ENCODE assay signal across 8 cellular contexts in the genomic region with DNA sequence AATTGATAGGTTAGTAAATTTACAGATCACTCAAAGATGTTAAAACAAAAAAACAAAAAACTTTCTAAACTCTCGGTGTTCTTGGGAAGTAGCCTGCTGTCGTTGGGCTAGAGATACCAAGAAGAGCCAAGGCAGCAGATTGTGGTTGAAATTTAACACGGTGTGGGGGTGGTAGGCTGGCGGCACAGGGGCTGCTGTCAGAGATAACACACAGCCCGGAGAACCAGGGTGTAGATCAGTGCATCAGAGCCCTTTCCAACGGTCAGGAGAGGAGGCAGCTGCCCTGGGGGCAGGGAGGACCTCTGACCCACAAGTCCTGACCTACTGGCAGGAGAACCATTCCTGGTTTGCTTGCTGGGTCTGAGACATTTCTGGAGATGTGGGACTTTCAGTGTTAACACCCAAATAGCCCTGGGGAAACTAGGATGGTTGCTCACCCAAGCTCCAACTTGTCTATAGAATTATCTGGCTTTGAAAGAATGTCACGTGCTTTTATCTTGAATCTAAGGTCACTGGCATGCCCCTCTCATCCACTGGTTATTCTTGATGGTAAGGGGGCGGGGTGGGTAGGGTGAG.
DNase-seq lines count a peak whose midpoint lies in the region; ATAC-seq and TF ChIP-seq lines count a peak whose summit lies in the region.
"Not testable (repeated sequence)": the region's sequence is repeated elsewhere in the genome, so short reads cannot be mapped to it uniquely, and the experiment has no call there.

No MANE protein-coding gene starts in this region.

- H3K4me3 ChIP-seq in CD4-positive, CD25-positive, alpha-beta regulatory T cell (ENCODE audit: low read depth, low read length); mammary epithelial cell (replicated peaks in 1 of 3; ENCODE audit: insufficient read depth in 1 of 3, low read depth in 2 of 3, low read length in 3 of 3): not testable (repeated sequence)

- H3K36me3 ChIP-seq in CD4-positive, CD25-positive, alpha-beta regulatory T cell (ENCODE audit: control insufficient read depth, insufficient read depth, low read length); mammary epithelial cell (ENCODE audit: insufficient read depth, low read length): not testable (repeated sequence)

- not testable (repeated sequence) for H3K36me3 Mint-ChIP-seq in CD4-positive, CD25-positive, alpha-beta regulatory T cell; activated CD4-positive, alpha-beta T cell treated with anti-CD3 and anti-CD28 coated beads for 36 hours (ENCODE audit: low read depth); activated T-helper 17 cell treated with anti-CD3 and anti-CD28 coated beads, Interleukin-2, amount 50 U/mL, for 72 hours (ENCODE audit: low read depth); immature natural killer cell; nephron progenitor cell (ENCODE audit: low read depth)

- POLR2A ChIA-PET in activated CD4-positive, alpha-beta T cell treated with anti-CD3 and anti-CD28 coated beads for 36 hours (lab: Charles Lee) = not testable (repeated sequence)

- not testable (repeated sequence) for TF ChIP-seq CTCF in mammary epithelial cell (conservative IDR thresholded peaks at IDR 0.05 in 1 of 2, IDR thresholded peaks at IDR 0.05 in 1 of 2; ENCODE audit: extremely low read depth in 1 of 2, insufficient read depth in 1 of 2, low read depth in 1 of 2, low read length in 2 of 2); nephron progenitor cell (IDR thresholded peaks at IDR 0.05)

- not testable (repeated sequence) for H2AFZ ChIP-seq in mammary epithelial cell (ENCODE audit: low read depth, low read length)

- not testable (repeated sequence) for H3K4me1 ChIP-seq in CD4-positive, CD25-positive, alpha-beta regulatory T cell (ENCODE audit: control insufficient read depth, insufficient read depth, low read length, poor library complexity, severe bottlenecking); mammary epithelial cell (ENCODE audit: insufficient read depth, low read length)

- H3K9me3 ChIP-seq in CD4-positive, CD25-positive, alpha-beta regulatory T cell (ENCODE audit: control insufficient read depth in 2 of 2, low read length in 2 of 2); mammary epithelial cell (replicated peaks; ENCODE audit: insufficient read depth, low read length): not testable (repeated sequence)

- H3K4me3 Mint-ChIP-seq in CD4-positive, CD25-positive, alpha-beta regulatory T cell = peak overlapping the region in 2 of 4 donors; percentile 53 to 54
- H3K4me3 Mint-ChIP-seq in activated CD4-positive, alpha-beta T cell treated with anti-CD3 and anti-CD28 coated beads for 36 hours = not testable (repeated sequence)
- H3K4me3 Mint-ChIP-seq in activated T-helper 17 cell treated with anti-CD3 and anti-CD28 coated beads, Interleukin-2, amount 50 U/mL, for 72 hours = peak overlapping the region; percentile 37
- H3K4me3 Mint-ChIP-seq in immature natural killer cell (peak overlapping the region in 2 of 5 donors; percentile 40 to 47), nephron progenitor cell (peak overlapping the region; percentile 44)

- ATAC-seq in CD4-positive, CD25-positive, alpha-beta regulatory T cell (ENCODE audit: low read depth in 2 of 2) = peak; percentile 61 to 68
- ATAC-seq in activated CD4-positive, alpha-beta T cell treated with anti-CD3 and anti-CD28 coated beads for 36 hours = peak; percentile 40
- peak; percentile 66 for ATAC-seq in activated T-helper 17 cell treated with anti-CD3 and anti-CD28 coated beads, Interleukin-2, amount 50 U/mL, for 72 hours (replicated peaks)

- H3K27ac Mint-ChIP-seq in CD4-positive, CD25-positive, alpha-beta regulatory T cell = peak overlapping the region; percentile 76 to 94 (median 79)
- peak overlapping the region; percentile 70 for H3K27ac Mint-ChIP-seq in activated CD4-positive, alpha-beta T cell treated with anti-CD3 and anti-CD28 coated beads for 36 hours
- not testable (repeated sequence) for H3K27ac Mint-ChIP-seq in activated T-helper 17 cell treated with anti-CD3 and anti-CD28 coated beads, Interleukin-2, amount 50 U/mL, for 72 hours
- peak overlapping the region in 5 of 6 donors; percentile 14 to 82 (median 44) for H3K27ac Mint-ChIP-seq in immature natural killer cell
- H3K27ac Mint-ChIP-seq in nephron progenitor cell = peak overlapping the region; percentile 90

- dilution Hi-C loops in mammary epithelial cell (cut with HindIII; ENCODE audit: low sequenced_read_pairs) = not testable (repeated sequence)

- H3K27me3 ChIP-seq in CD4-positive, CD25-positive, alpha-beta regulatory T cell (ENCODE audit: control insufficient read depth, insufficient read depth, low read length); mammary epithelial cell (ENCODE audit: insufficient read depth, low read length): not testable (repeated sequence)

- 7% methylated on average over 6 of the region's 8 CpGs for WGBS in mammary epithelial cell (ENCODE audit: low coverage, missing lambda C conversion rate)

- intact Hi-C loops in activated CD4-positive, alpha-beta T cell treated with anti-CD3 and anti-CD28 coated beads for 36 hours (cut with DNase I, micrococcal nuclease); mammary epithelial cell (cut with micrococcal nuclease): not testable (repeated sequence)

- H3K27ac ChIP-seq in CD4-positive, CD25-positive, alpha-beta regulatory T cell (ENCODE audit: insufficient read depth, low read length, poor library complexity, severe bottlenecking); mammary epithelial cell (ENCODE audit: insufficient read depth, low read depth, low read length): not testable (repeated sequence)

- H3K27me3 Mint-ChIP-seq in CD4-positive, CD25-positive, alpha-beta regulatory T cell; activated CD4-positive, alpha-beta T cell treated with anti-CD3 and anti-CD28 coated beads for 36 hours; activated T-helper 17 cell treated with anti-CD3 and anti-CD28 coated beads, Interleukin-2, amount 50 U/mL, for 72 hours; immature natural killer cell (ENCODE audit: low read depth in 3 of 3); nephron progenitor cell (ENCODE audit: low read depth, poor library complexity): not testable (repeated sequence)

- BruUV-seq in mammary epithelial cell (replicated peaks; lab: Mats Ljungman, UMichigan) = not testable (repeated sequence)

- DNase-seq in CD4-positive, CD25-positive, alpha-beta regulatory T cell = peak in 1 of 3 donors; percentile 81
- DNase-seq in KBM-7 (peak; percentile 84), mammary epithelial cell (peak; percentile 30), nephron progenitor cell (peak; percentile 42)
- peak; percentile 60 for DNase-seq in activated CD4-positive, alpha-beta T cell treated with anti-CD3 and anti-CD28 coated beads for 36 hours
- not testable (repeated sequence) for DNase-seq in immature natural killer cell
- peak; percentile 16 to 46 for DNase-seq in stimulated activated CD8-positive, alpha-beta memory T cell treated with anti-CD3 and anti-CD28 coated beads, Interleukin-15, amount 100 ng/mL, for 48 hours (ENCODE audit: low read depth in 2 of 2)

- H3K9ac ChIP-seq in mammary epithelial cell (ENCODE audit: insufficient read depth, low read length) = not testable (repeated sequence)

- H4K20me1 ChIP-seq in mammary epithelial cell (ENCODE audit: insufficient read depth, low read length) = not testable (repeated sequence)

- not testable (repeated sequence) for H3K4me1 Mint-ChIP-seq in CD4-positive, CD25-positive, alpha-beta regulatory T cell; activated CD4-positive, alpha-beta T cell treated with anti-CD3 and anti-CD28 coated beads for 36 hours; activated T-helper 17 cell treated with anti-CD3 and anti-CD28 coated beads, Interleukin-2, amount 50 U/mL, for 72 hours; immature natural killer cell; nephron progenitor cell

- CTCF ChIA-PET in activated CD4-positive, alpha-beta T cell treated with anti-CD3 and anti-CD28 coated beads for 36 hours (lab: Charles Lee); mammary epithelial cell (lab: Charles Lee; ENCODE audit: low non-redundant PET): not testable (repeated sequence)

- H3K4me2 ChIP-seq in mammary epithelial cell (ENCODE audit: insufficient read depth, low read depth, low read length) = not testable (repeated sequence)

- in situ Hi-C loops in KBM-7 (cut with MboI; ENCODE audit: low pct_unique_long_range_greater_than_20kb, low sequenced_read_pairs); mammary epithelial cell (cut with MboI; ENCODE audit: low sequenced_read_pairs in 2 of 2): not testable (repeated sequence)

- H3K9me3 Mint-ChIP-seq in CD4-positive, CD25-positive, alpha-beta regulatory T cell; activated CD4-positive, alpha-beta T cell treated with anti-CD3 and anti-CD28 coated beads for 36 hours (ENCODE audit: low read depth); activated T-helper 17 cell treated with anti-CD3 and anti-CD28 coated beads, Interleukin-2, amount 50 U/mL, for 72 hours; immature natural killer cell; nephron progenitor cell: not testable (repeated sequence)

- not testable (repeated sequence) for H3K79me2 ChIP-seq in mammary epithelial cell (ENCODE audit: insufficient read depth, low read length)
